Comparison of ENCODE assay signal across 8 cellular contexts in genomic region chr12:4809013-4809448, GRCh38.
DNase-seq lines count a peak whose midpoint lies in the region; ATAC-seq and TF ChIP-seq lines count a peak whose summit lies in the region.

No MANE protein-coding gene starts in this region.

- H3K27me3 ChIP-seq in upper lobe of left lung, result peaks cover 0 to 22% (median 13%) of the 10 kb centered on the region in 4 donors

- DNase-seq in activated naive CD4-positive, alpha-beta T cell treated with anti-CD3 and anti-CD28 coated beads, Interleukin-2, amount 10 ng/mL, durations not matched to agents 7 days and 5 days, result no peak
- no peak for DNase-seq in activated naive CD4-positive, alpha-beta T cell treated with anti-CD3 and anti-CD28 coated beads for 36 hours
- peak; percentile 71 for DNase-seq in astrocyte of the hippocampus (ENCODE audit: low read depth, low spot score)
- DNase-seq in memory B cell (ENCODE audit: low spot score in 2 of 2), result no peak
- DNase-seq in upper lobe of left lung, result no peak
- no peak for DNase-seq in GF-D8 (lab: John Stamatoyannopoulos, UW)

- H3K9me3 Mint-ChIP-seq in activated naive CD4-positive, alpha-beta T cell treated with anti-CD3 and anti-CD28 coated beads, Interleukin-2, amount 10 ng/mL, durations not matched to agents 7 days and 5 days, result no peaks in the 10 kb centered on the region
- no peaks in the 10 kb centered on the region for H3K9me3 Mint-ChIP-seq in activated naive CD4-positive, alpha-beta T cell treated with anti-CD3 and anti-CD28 coated beads for 36 hours
- H3K9me3 Mint-ChIP-seq in memory B cell, result no peaks in the 10 kb centered on the region

- no peak overlapping the region for H3K27ac Mint-ChIP-seq in activated naive CD4-positive, alpha-beta T cell treated with anti-CD3 and anti-CD28 coated beads, Interleukin-2, amount 10 ng/mL, durations not matched to agents 7 days and 5 days
- no peak overlapping the region for H3K27ac Mint-ChIP-seq in activated naive CD4-positive, alpha-beta T cell treated with anti-CD3 and anti-CD28 coated beads for 36 hours
- H3K27ac Mint-ChIP-seq in memory B cell, result no peak overlapping the region

- H3K27me3 Mint-ChIP-seq in activated naive CD4-positive, alpha-beta T cell treated with anti-CD3 and anti-CD28 coated beads, Interleukin-2, amount 10 ng/mL, durations not matched to agents 7 days and 5 days, result peaks cover 68% of the 10 kb centered on the region
- peaks cover 31% of the 10 kb centered on the region for H3K27me3 Mint-ChIP-seq in activated naive CD4-positive, alpha-beta T cell treated with anti-CD3 and anti-CD28 coated beads for 36 hours (ENCODE audit: low read depth)
- peaks cover 16% of the 10 kb centered on the region for H3K27me3 Mint-ChIP-seq in memory B cell

- TF ChIP-seq EP300 in upper lobe of left lung (IDR thresholded peaks at IDR 0.05), result no peak

- H3K36me3 Mint-ChIP-seq in activated naive CD4-positive, alpha-beta T cell treated with anti-CD3 and anti-CD28 coated beads, Interleukin-2, amount 10 ng/mL, durations not matched to agents 7 days and 5 days, result peaks cover 11% of the 10 kb centered on the region
- no peaks in the 10 kb centered on the region for H3K36me3 Mint-ChIP-seq in activated naive CD4-positive, alpha-beta T cell treated with anti-CD3 and anti-CD28 coated beads for 36 hours (ENCODE audit: low read depth)
- H3K36me3 Mint-ChIP-seq in memory B cell, result peaks cover 4% of the 10 kb centered on the region

- TF ChIP-seq POLR2A in upper lobe of left lung (IDR thresholded peaks at IDR 0.05), result no peak

- H3K36me3 ChIP-seq in upper lobe of left lung, result no peaks in the 10 kb centered on the region

- intact Hi-C loops in activated naive CD4-positive, alpha-beta T cell treated with anti-CD3 and anti-CD28 coated beads for 36 hours (cut with micrococcal nuclease), result loop anchor here (5.0 kb wide), 1 partner anchor 162 kb away; the partner anchor contains the start of genes AKAP3 and NDUFA9

- WGBS in upper lobe of left lung, 2 donors, result 1% methylated on average over 29 to 35 of the region's 35 CpGs

- H3K4me3 ChIP-seq in upper lobe of left lung, result peak overlapping the region in 3 of 4 donors; percentile 33 to 42 (median 36)

- H3K4me1 Mint-ChIP-seq in activated naive CD4-positive, alpha-beta T cell treated with anti-CD3 and anti-CD28 coated beads, Interleukin-2, amount 10 ng/mL, durations not matched to agents 7 days and 5 days, result peaks cover 49% of the 10 kb centered on the region
- peaks cover 27% of the 10 kb centered on the region for H3K4me1 Mint-ChIP-seq in activated naive CD4-positive, alpha-beta T cell treated with anti-CD3 and anti-CD28 coated beads for 36 hours (ENCODE audit: low read depth)
- H3K4me1 Mint-ChIP-seq in memory B cell, result peaks cover 24% of the 10 kb centered on the region

- no peaks in the 10 kb centered on the region for H3K9me3 ChIP-seq in upper lobe of left lung

- CTCF ChIA-PET in activated naive CD4-positive, alpha-beta T cell treated with anti-CD3 and anti-CD28 coated beads, Interleukin-2, amount 10 ng/mL, durations not matched to agents 7 days and 5 days (lab: Charles Lee), result interaction anchor here (1.2 kb wide), 1 partner anchor 46 kb away, joined by 3 read pairs; no protein-coding TSS in a partner anchor
- CTCF ChIA-PET in activated naive CD4-positive, alpha-beta T cell treated with anti-CD3 and anti-CD28 coated beads for 36 hours (lab: Charles Lee), result interaction anchor here (0.7 kb wide), 1 partner anchor 9 kb away, joined by 3 read pairs; no protein-coding TSS in a partner anchor

- H3K4me1 ChIP-seq in upper lobe of left lung, result peaks cover 10 to 16% (median 12%) of the 10 kb centered on the region in 4 donors

- ATAC-seq in memory B cell (ENCODE audit: low read depth) (peak; percentile 54), upper lobe of left lung (ENCODE audit: low FRiP score in 2 of 2) (peak in 1 of 2 donors; percentile 76), GM21576 (IDR thresholded peaks at IDR 0.05; ENCODE audit: unreplicated experiment) (no peak), GM21360 (IDR thresholded peaks at IDR 0.05; ENCODE audit: unreplicated experiment) (no peak)

- no peak overlapping the region for H3K27ac ChIP-seq in upper lobe of left lung

- peak overlapping the region; percentile 27 for H3K4me3 Mint-ChIP-seq in activated naive CD4-positive, alpha-beta T cell treated with anti-CD3 and anti-CD28 coated beads, Interleukin-2, amount 10 ng/mL, durations not matched to agents 7 days and 5 days
- no peak overlapping the region for H3K4me3 Mint-ChIP-seq in activated naive CD4-positive, alpha-beta T cell treated with anti-CD3 and anti-CD28 coated beads for 36 hours
- H3K4me3 Mint-ChIP-seq in memory B cell, result peak overlapping the region; percentile 87

- no peak for TF ChIP-seq CTCF in upper lobe of left lung (IDR thresholded peaks at IDR 0.05)
